In genomic region chr5:74851684-74852353, GRCh38 we compare ENCODE assay signal across 8 cellular contexts. TPM values are rescaled to one million over a fixed set of nuclear protein-coding genes. Genes with fewer than 3 reads are reported as not detected.
A peak's percentile ranks its signal among the peaks of the same experiment; 100 is the strongest.
DNase-seq lines count a peak whose midpoint lies in the region; ATAC-seq and TF ChIP-seq lines count a peak whose summit lies in the region.

No MANE protein-coding gene starts in this region.

- H3K27ac ChIP-seq in thoracic aorta (peak overlapping the region; percentile 24 to 46), Peyer's patch (no peak overlapping the region)
- no peak overlapping the region for H3K27ac ChIP-seq in effector memory CD4-positive, alpha-beta T cell (ENCODE audit: insufficient read depth, low read length, poor library complexity, severe bottlenecking)

- H3K36me3 Mint-ChIP-seq in activated T-cell treated with anti-CD3 and anti-CD28 coated beads, Interleukin-2, amount 50 U/mL, for 72 hours (ENCODE audit: insufficient read depth in 2 of 2), result peaks cover 0 to 13% of the 10 kb centered on the region in 2 donors
- peaks cover 9% of the 10 kb centered on the region for H3K36me3 Mint-ChIP-seq in T-helper 2 cell treated with Interferon-gamma antibody and Interleukin-4, amounts not matched to agents 5 μg/mL and 100 μg/mL, for 36 hours (ENCODE audit: low read depth)

- ATAC-seq in activated T-cell treated with anti-CD3 and anti-CD28 coated beads, Interleukin-2, amount 50 U/mL, for 72 hours (replicated peaks in 1 of 2), result peak; percentile 9 to 54
- ATAC-seq in thoracic aorta (ENCODE audit: insufficient number of reproducible peaks, low FRiP score, low read depth), result no peak

- H3K36me3 ChIP-seq in thoracic aorta (no peaks in the 10 kb centered on the region), Peyer's patch (no peaks in the 10 kb centered on the region)
- no peaks in the 10 kb centered on the region for H3K36me3 ChIP-seq in effector memory CD4-positive, alpha-beta T cell (ENCODE audit: control insufficient read depth, insufficient read depth, low read length)

- H3K4me3 Mint-ChIP-seq in activated T-cell treated with anti-CD3 and anti-CD28 coated beads, Interleukin-2, amount 50 U/mL, for 72 hours, result peak overlapping the region; percentile 80
- H3K4me3 Mint-ChIP-seq in T-helper 2 cell treated with Interferon-gamma antibody and Interleukin-4, amounts not matched to agents 5 μg/mL and 100 μg/mL, for 36 hours, result peak overlapping the region; percentile 68

- peaks cover 0 to 6% of the 10 kb centered on the region in 2 donors for H3K4me1 ChIP-seq in thoracic aorta (ENCODE audit: control insufficient read depth in 1 of 2, low read depth in 2 of 2)
- H3K4me1 ChIP-seq in Peyer's patch, result no peaks in the 10 kb centered on the region
- H3K4me1 ChIP-seq in effector memory CD4-positive, alpha-beta T cell (ENCODE audit: control insufficient read depth, insufficient read depth, low read length, poor library complexity, severe bottlenecking), result no peaks in the 10 kb centered on the region

- H3K27ac Mint-ChIP-seq in activated T-cell treated with anti-CD3 and anti-CD28 coated beads, Interleukin-2, amount 50 U/mL, for 72 hours, result peak overlapping the region; percentile 83
- peak overlapping the region; percentile 83 for H3K27ac Mint-ChIP-seq in T-helper 2 cell treated with Interferon-gamma antibody and Interleukin-4, amounts not matched to agents 5 μg/mL and 100 μg/mL, for 36 hours

- H3K27me3 Mint-ChIP-seq in activated T-cell treated with anti-CD3 and anti-CD28 coated beads, Interleukin-2, amount 50 U/mL, for 72 hours (ENCODE audit: low read depth), result no peaks in the 10 kb centered on the region
- H3K27me3 Mint-ChIP-seq in T-helper 2 cell treated with Interferon-gamma antibody and Interleukin-4, amounts not matched to agents 5 μg/mL and 100 μg/mL, for 36 hours (ENCODE audit: low read depth), result no peaks in the 10 kb centered on the region

- TF ChIP-seq CTCF in thoracic aorta (IDR thresholded peaks at IDR 0.05) (no peak), Peyer's patch (IDR thresholded peaks at IDR 0.05) (no peak)

- no peaks in the 10 kb centered on the region for H3K9me3 ChIP-seq in thoracic aorta
- no peaks in the 10 kb centered on the region for H3K9me3 ChIP-seq in Peyer's patch
- no peaks in the 10 kb centered on the region for H3K9me3 ChIP-seq in effector memory CD4-positive, alpha-beta T cell (ENCODE audit: control insufficient read depth, low read length)

- DNase-seq in activated T-cell treated with anti-CD3 and anti-CD28 coated beads, Interleukin-2, amount 50 U/mL, for 72 hours, result no peak
- DNase-seq in activated T-cell treated with anti-CD3 and anti-CD28 coated beads, Interleukin-2, amount 50 U/mL, for 48 hours, result no peak
- DNase-seq in T-helper 2 cell treated with Interferon-gamma antibody and Interleukin-4, amounts not matched to agents 5 μg/mL and 100 μg/mL, for 36 hours (ENCODE audit: low spot score), result no peak
- peak; percentile 85 for DNase-seq in fibroblast of peridontal ligament (ENCODE audit: extremely low read depth)
- no peak for DNase-seq in thoracic aorta (ENCODE audit: low spot score)
- no peak for DNase-seq in Peyer's patch
- no peak for DNase-seq in NCI-H1436 treated with DMSO at 0.1 percent for 48 hours (lab: John Stamatoyannopoulos, UW)
- DNase-seq in effector memory CD4-positive, alpha-beta T cell, result no peak

- peak overlapping the region; percentile 58 for H3K4me3 ChIP-seq in thoracic aorta
- no peak overlapping the region for H3K4me3 ChIP-seq in Peyer's patch
- H3K4me3 ChIP-seq in effector memory CD4-positive, alpha-beta T cell (ENCODE audit: insufficient read depth, low read depth, low read length, poor library complexity, severe bottlenecking), result no peak overlapping the region

- H3K27me3 ChIP-seq in thoracic aorta (replicated peaks; ENCODE audit: insufficient read depth) (no peaks in the 10 kb centered on the region), Peyer's patch (no peaks in the 10 kb centered on the region)
- no peaks in the 10 kb centered on the region for H3K27me3 ChIP-seq in effector memory CD4-positive, alpha-beta T cell (replicated peaks; ENCODE audit: control insufficient read depth, insufficient read depth, low read length, poor library complexity, severe bottlenecking)

- H3K4me1 Mint-ChIP-seq in activated T-cell treated with anti-CD3 and anti-CD28 coated beads, Interleukin-2, amount 50 U/mL, for 72 hours (ENCODE audit: low read depth), result peaks cover 40% of the 10 kb centered on the region
- H3K4me1 Mint-ChIP-seq in T-helper 2 cell treated with Interferon-gamma antibody and Interleukin-4, amounts not matched to agents 5 μg/mL and 100 μg/mL, for 36 hours (ENCODE audit: low read depth), result peaks cover 16% of the 10 kb centered on the region

- TF ChIP-seq POLR2A in Peyer's patch (IDR thresholded peaks at IDR 0.05), result no peak

- peaks cover 2 to 6% of the 10 kb centered on the region in 2 donors for H3K9me3 Mint-ChIP-seq in activated T-cell treated with anti-CD3 and anti-CD28 coated beads, Interleukin-2, amount 50 U/mL, for 72 hours
- H3K9me3 Mint-ChIP-seq in T-helper 2 cell treated with Interferon-gamma antibody and Interleukin-4, amounts not matched to agents 5 μg/mL and 100 μg/mL, for 36 hours, result peaks cover 17% of the 10 kb centered on the region

RNA-seq across cellular contexts. Expression of gene FAM169A, which starts 14.4 kb away (rescaled TPM):
- 10 to 100 TPM; 12.9 to 13.4 TPM for total RNA-seq in activated T-cell treated with anti-CD3 and anti-CD28 coated beads, Interleukin-2, amount 50 U/mL, for 72 hours
- total RNA-seq in thoracic aorta (1 to 10 TPM; 1.1 to 2.2 TPM), Peyer's patch (1 to 10 TPM; 1.7 to 6.0 (median 2.9) TPM)

Comparison
In these comparisons a context has a peak if more than half of its experiments do, and no peak if none do; other contexts are left out.
1. H3K27ac ChIP-seq: peak in thoracic aorta (2 of 2); none in Peyer's patch (0 of 4) and effector memory CD4-positive, alpha-beta T cell (single experiment).